ENCODE assay signal across 7 cellular contexts in the genomic region with DNA sequence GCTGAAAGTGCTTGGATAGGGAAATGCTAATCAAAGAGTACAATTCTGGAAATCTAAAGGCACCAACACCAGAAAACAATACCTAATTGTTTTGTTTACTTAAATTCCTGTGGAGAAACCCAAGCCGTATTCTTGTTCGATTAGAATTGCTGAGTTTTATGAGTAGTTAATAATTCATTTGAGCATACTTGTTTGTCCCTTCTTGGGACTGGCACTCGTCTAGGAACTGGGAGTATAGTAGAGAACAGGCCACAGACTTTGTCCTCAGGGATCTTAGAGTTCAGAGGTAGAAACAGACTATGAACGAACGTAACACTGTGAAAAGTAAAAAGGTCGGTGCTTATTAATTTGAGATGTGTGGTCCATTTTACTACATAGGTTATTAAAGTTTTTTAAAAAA. TPM values are rescaled to one million over a fixed set of nuclear protein-coding genes. Genes with fewer than 3 reads are reported as not detected.
"Had no signal": no experiment of that assay in that cellular context is flagged by ENCODE, and none has a peak within 500 bp of the region (broad histone marks: within the 10 kb centered on the region; RNA-seq: fewer than 3 reads in every experiment).

No MANE protein-coding gene starts in this region.

- FAIRE-seq: H1, H54, K562 had no signal

- H3K4me2 ChIP-seq: GM23338 had no signal

- H3K9me3 Mint-ChIP-seq: GM23338, H9 had no signal

- H2AFZ ChIP-seq: GM23338 had no signal

- DNase-seq: H9, HCEC 1CT, IMR-90 had no signal

- H3K27ac Mint-ChIP-seq: GM23338, H9 had no signal

- ATAC-seq: GM23338, K562 had no signal

- H3K4me3 ChIP-seq: GM23338, K562 had no signal

- H3K4me3 Mint-ChIP-seq: GM23338, H9 had no signal

RNA-seq across cellular contexts. Expression of a gene that starts 39.4 kb away (rescaled TPM):
- total RNA-seq: GM23338, H1, H9, K562 had no signal
- polyA plus RNA-seq: GM23338, H1 had no signal
